8 cellular contexts compared by ENCODE assay signal in the genomic region with DNA sequence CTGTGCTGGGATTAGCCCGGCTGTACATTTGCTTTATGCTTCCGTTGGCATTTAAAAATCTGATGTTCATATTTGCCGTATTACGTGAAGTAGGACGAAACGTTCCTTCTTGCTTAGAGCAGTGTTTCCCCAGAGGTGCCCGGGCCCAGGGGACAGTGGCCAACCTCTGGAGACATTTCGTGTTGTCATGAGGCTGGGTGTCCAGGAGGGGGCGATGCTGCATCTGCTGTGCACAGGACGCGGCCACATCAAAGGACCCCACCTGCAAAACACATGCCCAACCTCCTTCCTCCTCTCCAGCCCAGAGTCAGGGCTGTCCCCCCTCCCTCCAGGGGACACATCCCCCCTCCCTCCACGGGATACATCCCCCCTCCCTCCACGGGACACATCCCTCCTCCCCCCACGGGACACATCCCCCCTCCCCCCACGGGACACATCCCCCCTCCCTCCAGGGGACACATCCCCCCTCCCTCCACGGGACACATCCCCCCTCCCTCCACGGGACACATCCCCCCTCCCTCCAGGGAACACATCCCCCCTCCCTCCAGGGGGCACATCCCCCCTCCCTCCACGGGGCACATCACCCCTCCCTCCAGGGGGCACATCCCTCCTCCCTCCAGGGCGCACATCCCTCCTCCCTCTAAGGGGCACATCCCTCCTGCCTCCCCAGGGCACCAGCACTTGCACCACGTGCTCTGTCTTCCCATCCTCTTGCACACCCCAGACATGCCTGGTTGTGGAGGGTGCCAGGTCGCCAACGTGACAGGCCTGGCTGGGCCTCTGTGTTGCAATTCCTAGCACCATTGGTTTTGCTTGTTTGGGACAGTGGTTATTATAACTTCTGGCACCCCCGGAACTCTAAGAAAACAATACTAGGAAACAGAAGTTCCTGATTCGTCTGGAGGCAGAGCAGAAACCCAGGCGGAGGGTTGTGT. TPM values are rescaled to one million over a fixed set of nuclear protein-coding genes. Genes with fewer than 3 reads are reported as not detected.
DNase-seq lines count a peak whose midpoint lies in the region; ATAC-seq lines count a peak whose summit lies in the region.

No MANE protein-coding gene starts in this region.

- H3K4me1 Mint-ChIP-seq in central memory CD8-positive, alpha-beta T cell: peaks cover 16% of the 10 kb centered on the region

- no peaks in the 10 kb centered on the region for H3K27me3 ChIP-seq in H7 (ENCODE audit: control insufficient read depth, insufficient read depth, low read length)

- peak; percentile 75 to 87 for ATAC-seq in activated CD4-positive, CD25-positive, alpha-beta regulatory T cell treated with anti-CD3 and anti-CD28 coated beads, Interleukin-2, amount 50 U/mL, for 24 hours
- peak; percentile 86 for ATAC-seq in central memory CD8-positive, alpha-beta T cell (replicated peaks; ENCODE audit: extremely low read depth, poor library complexity, severe bottlenecking)
- no peak for ATAC-seq in GM18858 (IDR thresholded peaks at IDR 0.05; ENCODE audit: unreplicated experiment)

- no peaks in the 10 kb centered on the region for H3K9me3 Mint-ChIP-seq in central memory CD8-positive, alpha-beta T cell

- H3K36me3 ChIP-seq in H7 (replicated peaks; ENCODE audit: control insufficient read depth, insufficient read depth, low read length): no peaks in the 10 kb centered on the region

- H3K27me3 Mint-ChIP-seq in central memory CD8-positive, alpha-beta T cell: peaks cover 16% of the 10 kb centered on the region

- no peak overlapping the region for H3K27ac Mint-ChIP-seq in central memory CD8-positive, alpha-beta T cell (ENCODE audit: low read depth)

- peak overlapping the region; percentile 42 for H3K4me3 Mint-ChIP-seq in central memory CD8-positive, alpha-beta T cell

- H3K36me3 Mint-ChIP-seq in central memory CD8-positive, alpha-beta T cell (ENCODE audit: insufficient read depth): peaks cover 9% of the 10 kb centered on the region

- peak; percentile 99 for DNase-seq in COLO668 (lab: John Stamatoyannopoulos, UW; ENCODE audit: unreplicated experiment)
- DNase-seq in H7: peak; percentile 93
- peak; percentile 61 for DNase-seq in NCI-H2107 treated with DMSO at 0.1 percent for 48 hours (lab: John Stamatoyannopoulos, UW; ENCODE audit: unreplicated experiment)
- peak; percentile 69 to 76 for DNase-seq in central memory CD8-positive, alpha-beta T cell (ENCODE audit: low spot score in 2 of 2)
- DNase-seq in kidney tubule cell (ENCODE audit: low spot score): peak; percentile 83
- peak; percentile 84 to 89 for DNase-seq in stimulated activated CD4-positive, alpha-beta T cell treated with anti-CD3 and anti-CD28 coated beads, Interleukin-2, amount 100 ng/mL, for 48 hours

- H3K4me3 ChIP-seq in H7 (ENCODE audit: insufficient read depth, low read depth, low read length): no peak overlapping the region

RNA-seq across cellular contexts. Expression of gene GAS6, which starts 46.7 kb away (rescaled TPM):
- 9.1 and 15.1 TPM in 2 replicates for total RNA-seq in H7 (2014; rRNA removed; shearing (Covaris generic))

RNA-seq across cellular contexts. Expression of gene TMEM255B, which starts 58.2 kb away (rescaled TPM):
- total RNA-seq in H7 (2014; rRNA removed; shearing (Covaris generic)): 0.70 and 2.7 TPM in 2 replicates
